In genomic region chr20:63309261-63310071, GRCh38 we compare ENCODE assay signal across 9 cellular contexts. TPM values are rescaled to one million over a fixed set of nuclear protein-coding genes. Genes with fewer than 3 reads are reported as not detected.
DNase-seq lines count a peak whose midpoint lies in the region; FAIRE-seq and TF ChIP-seq lines count a peak whose summit lies in the region.
"Had no signal": no experiment of that assay in that cellular context is flagged by ENCODE, and none has a peak within 500 bp of the region (broad histone marks: within the 10 kb centered on the region; RNA-seq: fewer than 3 reads in every experiment).

No MANE protein-coding gene starts in this region.

- TF ChIP-seq CTCF in astrocyte of the spinal cord (IDR thresholded peaks at IDR 0.05; ENCODE audit: low read depth, low read length) (peak; percentile 93), keratinocyte (optimal IDR thresholded peaks at IDR 0.05 in 1 of 3, IDR thresholded peaks at IDR 0.05 in 1 of 3, conservative IDR thresholded peaks at IDR 0.05 in 1 of 3; ENCODE audit: extremely low read depth in 1 of 3, insufficient read depth in 2 of 3, low read length in 3 of 3) (peak; percentile 58 to 92 (median 87)), tibial artery (IDR thresholded peaks at IDR 0.05) (peak; percentile 58 to 77), suprapubic skin (IDR thresholded peaks at IDR 0.05) (peak in 1 of 2 donors; percentile 85)

- no peaks in the 10 kb centered on the region for H3K79me2 ChIP-seq in keratinocyte (ENCODE audit: control insufficient read depth, insufficient read depth, low read length)

- H3K4me3 ChIP-seq in astrocyte of the spinal cord (ENCODE audit: low read depth, low read length) (no peak overlapping the region), keratinocyte (ENCODE audit: control insufficient read depth in 2 of 3, extremely low read depth in 1 of 3, insufficient read depth in 2 of 3, low read depth in 1 of 3, low read length in 3 of 3) (no peak overlapping the region), tibial artery (no peak overlapping the region), suprapubic skin (no peak overlapping the region)

- H3K27me3 ChIP-seq in keratinocyte (ENCODE audit: control insufficient read depth, extremely low read depth, insufficient read depth, low read length) (peaks cover 10% of the 10 kb centered on the region), tibial artery (peaks cover 0 to 87% of the 10 kb centered on the region in 2 donors), suprapubic skin (peaks cover 81% of the 10 kb centered on the region)

- peak; percentile 91 for DNase-seq in 8988T
- peak; percentile 50 for DNase-seq in EH (ENCODE audit: low read depth)
- peak; percentile 34 for DNase-seq in NCI-H69 (lab: John Stamatoyannopoulos, UW)
- peak; percentile 10 for DNase-seq in astrocyte of the spinal cord (ENCODE audit: low read depth, low spot score)
- no peak for DNase-seq in keratinocyte (ENCODE audit: low read depth, low spot score)
- DNase-seq in tibial artery, result no peak
- no peak for DNase-seq in suprapubic skin (ENCODE audit: low spot score in 2 of 2)
- no peak for DNase-seq in NCI-H524 treated with DMSO at 0.1 percent for 48 hours (lab: John Stamatoyannopoulos, UW)

- no peak for FAIRE-seq in keratinocyte (lab: Jason Lieb, UNC)

- H4K20me1 ChIP-seq in keratinocyte (ENCODE audit: control insufficient read depth, extremely low read depth, insufficient read depth, low read length), result no peaks in the 10 kb centered on the region

- H3K27ac ChIP-seq in keratinocyte (ENCODE audit: control insufficient read depth, insufficient read depth, low read length), result no peak overlapping the region
- H3K27ac ChIP-seq in tibial artery, result no peak overlapping the region
- no peak overlapping the region for H3K27ac ChIP-seq in suprapubic skin

- TF ChIP-seq EP300 in suprapubic skin (IDR thresholded peaks at IDR 0.05), result no peak

- in situ Hi-C loops in astrocyte of the spinal cord (cut with HindIII; ENCODE audit: low sequenced_read_pairs), result no loop called here

- no peak overlapping the region for H3K4me2 ChIP-seq in keratinocyte (ENCODE audit: control insufficient read depth, extremely low read depth, insufficient read depth, low read depth, low read length)

- H3K9me3 ChIP-seq in keratinocyte (ENCODE audit: control insufficient read depth, low read depth, low read length) (no peaks in the 10 kb centered on the region), tibial artery (no peaks in the 10 kb centered on the region), suprapubic skin (no peaks in the 10 kb centered on the region)

- WGBS in suprapubic skin, result 38% methylated on average over 12 of the region's 35 CpGs

- no peak overlapping the region for H2AFZ ChIP-seq in keratinocyte (ENCODE audit: control insufficient read depth, low read length)

- no peaks in the 10 kb centered on the region for H3K9me1 ChIP-seq in keratinocyte (ENCODE audit: control insufficient read depth, extremely low read depth, insufficient read depth, low read length)

- H3K9ac ChIP-seq in keratinocyte (ENCODE audit: control insufficient read depth, extremely low read depth, insufficient read depth, low read length), result no peak overlapping the region

- H3K36me3 ChIP-seq in keratinocyte (ENCODE audit: control insufficient read depth in 2 of 2, extremely low read depth in 1 of 2, insufficient read depth in 2 of 2, low read length in 2 of 2) (no peaks in the 10 kb centered on the region), tibial artery (no peaks in the 10 kb centered on the region), suprapubic skin (no peaks in the 10 kb centered on the region)

- H3K4me1 ChIP-seq in keratinocyte (ENCODE audit: control insufficient read depth, extremely low read depth, insufficient read depth, low read length) (no peaks in the 10 kb centered on the region), tibial artery (no peaks in the 10 kb centered on the region), suprapubic skin (no peaks in the 10 kb centered on the region)

- dilution Hi-C loops in keratinocyte (cut with MboI; ENCODE audit: extremely low pct_ligation_motif_present, low sequenced_read_pairs), result no loop called here

- no peak for TF ChIP-seq POLR2A in suprapubic skin (IDR thresholded peaks at IDR 0.05)

- intact Hi-C loops in tibial artery (cut with DNase I; ENCODE audit: low total_unique reads), result no loop called here

RNA-seq across cellular contexts. Expression of gene COL20A1, which starts 16.5 kb away (rescaled TPM):
- polyA plus RNA-seq in keratinocyte, result not detected in 3 replicates
- not detected for polyA plus RNA-seq in keratinocyte (2011; ENCODE audit: low read depth)
- polyA plus RNA-seq in keratinocyte (2011; cell fraction: cytosol; rRNA removed), result not detected in 2 replicates
- not detected in 2 replicates for polyA plus RNA-seq in keratinocyte (2011; cell fraction: nucleus; rRNA removed)
- polyA plus RNA-seq in keratinocyte (2012; ENCODE audit: low replicate concordance), result not detected in 2 replicates
- not detected in 3 replicates for polyA minus RNA-seq in keratinocyte
- polyA minus RNA-seq in keratinocyte (2011; cell fraction: cytosol; rRNA and poly(A)+ RNA removed), result not detected
- polyA minus RNA-seq in keratinocyte (2011; cell fraction: nucleus; rRNA and poly(A)+ RNA removed), result 0.32 TPM in 1 of 2 replicates, not detected in the other
- total RNA-seq in suprapubic skin, result not detected
- polyA plus RNA-seq: adipose tissue had no signal

RNA-seq across cellular contexts. Expression of gene ARFGAP1, which starts 36.9 kb away (rescaled TPM):
- polyA plus RNA-seq in keratinocyte, result 31.5 to 48.6 TPM (median 32.2 TPM) in 3 replicates
- 34.5 TPM for polyA plus RNA-seq in keratinocyte (2011; ENCODE audit: low read depth)
- polyA plus RNA-seq in keratinocyte (2011; cell fraction: cytosol; rRNA removed), result 22.7 and 37.2 TPM in 2 replicates
- 128 and 155 TPM in 2 replicates for polyA plus RNA-seq in keratinocyte (2011; cell fraction: nucleus; rRNA removed)
- polyA plus RNA-seq in keratinocyte (2012; ENCODE audit: low replicate concordance), result 29.0 and 57.9 TPM in 2 replicates
- 41.4 to 84.3 TPM (median 46.5 TPM) in 3 replicates for polyA minus RNA-seq in keratinocyte
- 73.1 TPM for polyA minus RNA-seq in keratinocyte (2011; cell fraction: cytosol; rRNA and poly(A)+ RNA removed)
- 48.7 and 57.2 TPM in 2 replicates for polyA minus RNA-seq in keratinocyte (2011; cell fraction: nucleus; rRNA and poly(A)+ RNA removed)
- 10 to 100 TPM; 38.6 to 84.9 (median 43.4) TPM for total RNA-seq in suprapubic skin

RNA-seq across cellular contexts. Expression of gene CHRNA4, which starts 51.7 kb away (rescaled TPM):
- not detected in 3 replicates for polyA plus RNA-seq in keratinocyte
- not detected for polyA plus RNA-seq in keratinocyte (2011; ENCODE audit: low read depth)
- polyA plus RNA-seq in keratinocyte (2011; cell fraction: cytosol; rRNA removed), result not detected in 2 replicates
- 0.03 TPM in 1 of 2 replicates, not detected in the other for polyA plus RNA-seq in keratinocyte (2011; cell fraction: nucleus; rRNA removed)
- not detected in 2 replicates for polyA plus RNA-seq in keratinocyte (2012; ENCODE audit: low replicate concordance)
- not detected in 3 replicates for polyA minus RNA-seq in keratinocyte
- not detected for polyA minus RNA-seq in keratinocyte (2011; cell fraction: cytosol; rRNA and poly(A)+ RNA removed)
- polyA minus RNA-seq in keratinocyte (2011; cell fraction: nucleus; rRNA and poly(A)+ RNA removed), result not detected in 2 replicates
- not detected for total RNA-seq in suprapubic skin
- polyA plus RNA-seq: adipose tissue had no signal

RNA-seq across cellular contexts. Expression of gene NKAIN4, which starts 55.2 kb away (rescaled TPM):
- polyA plus RNA-seq in keratinocyte, result not detected in 3 replicates
- not detected for polyA plus RNA-seq in keratinocyte (2011; ENCODE audit: low read depth)
- polyA plus RNA-seq in keratinocyte (2011; cell fraction: cytosol; rRNA removed), result not detected in 2 replicates
- polyA plus RNA-seq in keratinocyte (2011; cell fraction: nucleus; rRNA removed), result not detected in 2 replicates
- not detected in 2 replicates for polyA plus RNA-seq in keratinocyte (2012; ENCODE audit: low replicate concordance)
- polyA minus RNA-seq in keratinocyte, result not detected in 3 replicates
- polyA minus RNA-seq in keratinocyte (2011; cell fraction: cytosol; rRNA and poly(A)+ RNA removed), result not detected
- not detected in 2 replicates for polyA minus RNA-seq in keratinocyte (2011; cell fraction: nucleus; rRNA and poly(A)+ RNA removed)
- under 1 TPM in 1 of 4 donors, not detected in 3; 0.42 TPM for total RNA-seq in suprapubic skin

Comparison
In these comparisons a context has a peak if more than half of its experiments do, and no peak if none do; other contexts are left out.
1. DNase-seq: peak in 8988T (single experiment), EH (single experiment), NCI-H69 (single experiment) and astrocyte of the spinal cord (single experiment); none in keratinocyte (single experiment), tibial artery (0 of 2), suprapubic skin (0 of 2) and NCI-H524 treated with DMSO at 0.1 percent for 48 hours (single experiment).